In the genomic region with DNA sequence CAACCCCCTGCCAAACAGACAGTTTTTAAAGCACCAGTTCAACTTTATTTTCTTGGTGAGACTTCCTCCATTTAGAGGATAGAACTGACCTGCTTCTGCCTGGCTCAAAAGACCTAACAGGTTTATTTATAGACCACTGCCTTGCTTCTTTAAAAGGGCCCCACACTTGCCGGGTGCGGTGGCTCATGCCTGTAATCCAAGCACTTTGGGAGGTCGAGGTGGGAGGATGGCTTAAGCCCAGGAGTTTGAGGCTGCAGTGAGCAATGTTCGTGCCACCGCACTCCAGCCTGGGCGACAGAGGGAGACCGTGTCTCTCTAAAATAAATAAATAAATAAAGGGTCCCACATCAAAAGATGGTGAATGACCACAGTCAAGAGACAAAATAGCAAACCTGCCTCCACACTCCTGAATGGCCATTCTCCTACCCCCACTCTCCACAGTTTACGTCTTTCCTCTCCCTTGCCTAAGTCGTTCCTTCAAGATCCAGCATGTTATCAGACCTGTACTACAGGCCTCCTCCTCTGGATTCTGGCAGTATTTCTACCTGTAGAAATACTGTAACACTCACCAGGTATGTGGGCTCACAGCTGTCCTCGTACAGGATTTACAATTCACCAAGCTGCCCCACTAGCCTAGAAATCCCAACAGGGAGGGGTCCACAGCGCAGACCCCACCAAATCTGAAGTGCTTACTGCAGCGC, we compare ENCODE assay signal across 1 cellular context.
A peak's percentile ranks its signal among the peaks of the same experiment; 100 is the strongest.
TF ChIP-seq lines count a peak whose summit lies in the region.

No MANE protein-coding gene starts in this region.

TF ChIP-seq in GM12878, 131 proteins besides CTCF, POLR2A, EP300 and RAD21 (continued from another document):
- 0 out of 2 replicates have a peak, but pooled peaks have one; percentile 22 for TF ChIP-seq MEF2A (IDR thresholded peaks at IDR 0.05; ENCODE audit: insufficient read depth, low read depth, low read length)
